In genomic region chr15:82539690-82540054, GRCh38 we compare ENCODE assay signal across 8 cellular contexts.
DNase-seq lines count a peak whose midpoint lies in the region; ATAC-seq lines count a peak whose summit lies in the region.

No MANE protein-coding gene starts in this region.

- no peaks in the 10 kb centered on the region for H3K9me3 Mint-ChIP-seq in stimulated activated naive CD8-positive, alpha-beta T cell treated with anti-CD3 and anti-CD28 coated beads, Interleukin-15, amount 100 ng/mL, for 72 hours

- ATAC-seq in stimulated activated naive CD8-positive, alpha-beta T cell treated with anti-CD3 and anti-CD28 coated beads, Interleukin-15, amount 100 ng/mL, for 72 hours, result no peak
- no peak for ATAC-seq in HG02885 (IDR thresholded peaks at IDR 0.05; ENCODE audit: poor library complexity, unreplicated experiment)

- H3K27ac Mint-ChIP-seq in stimulated activated naive CD8-positive, alpha-beta T cell treated with anti-CD3 and anti-CD28 coated beads, Interleukin-15, amount 100 ng/mL, for 72 hours, result peak overlapping the region; percentile 96 to 99

- peaks cover 53% of the 10 kb centered on the region for H3K4me1 Mint-ChIP-seq in stimulated activated naive CD8-positive, alpha-beta T cell treated with anti-CD3 and anti-CD28 coated beads, Interleukin-15, amount 100 ng/mL, for 72 hours

- no peaks in the 10 kb centered on the region for H3K27me3 Mint-ChIP-seq in stimulated activated naive CD8-positive, alpha-beta T cell treated with anti-CD3 and anti-CD28 coated beads, Interleukin-15, amount 100 ng/mL, for 72 hours

- in situ Hi-C loops in ACHN (cut with HindIII; ENCODE audit: low pct_ligation_motif_present, low pct_unique_long_range_greater_than_20kb, low sequenced_read_pairs), result no loop called here

- peak; percentile 27 for DNase-seq in stimulated activated CD4-positive, alpha-beta T cell treated with anti-CD3 and anti-CD28 coated beads, Interleukin-4, amount 100 ng/mL, for 24 hours
- no peak for DNase-seq in stimulated activated CD4-positive, alpha-beta T cell treated with anti-CD3 and anti-CD28 coated beads, Interleukin-2, amount 100 ng/mL, for 24 hours
- peak; percentile 10 for DNase-seq in amniotic epithelial cell (ENCODE audit: low read depth)
- DNase-seq in iris pigment epithelial cell (ENCODE audit: low read depth), result peak; percentile 11
- peak in 1 of 2 donors; percentile 4 for DNase-seq in stimulated activated naive CD8-positive, alpha-beta T cell treated with anti-CD3 and anti-CD28 coated beads, Interleukin-15, amount 100 ng/mL, for 72 hours
- no peak for DNase-seq in ACHN
- no peak for DNase-seq in NCI-H748 (lab: John Stamatoyannopoulos, UW; ENCODE audit: unreplicated experiment)

- H3K4me3 Mint-ChIP-seq in stimulated activated naive CD8-positive, alpha-beta T cell treated with anti-CD3 and anti-CD28 coated beads, Interleukin-15, amount 100 ng/mL, for 72 hours, result peak overlapping the region; percentile 92 to 95

Comparison
In these comparisons a context has a peak if more than half of its experiments do, and no peak if none do; other contexts are left out.
1. DNase-seq: peak in stimulated activated CD4-positive, alpha-beta T cell treated with anti-CD3 and anti-CD28 coated beads, Interleukin-4, amount 100 ng/mL, for 24 hours (single experiment), amniotic epithelial cell (single experiment) and iris pigment epithelial cell (single experiment); none in stimulated activated CD4-positive, alpha-beta T cell treated with anti-CD3 and anti-CD28 coated beads, Interleukin-2, amount 100 ng/mL, for 24 hours (0 of 2), ACHN (single experiment) and NCI-H748 (single experiment).